ENCODE assay signal across 8 cellular contexts in genomic region chr1:7961199-7962010, GRCh38. TPM values are rescaled to one million over a fixed set of nuclear protein-coding genes. Genes with fewer than 3 reads are reported as not detected.
A peak's percentile ranks its signal among the peaks of the same experiment; 100 is the strongest.
DNase-seq lines count a peak whose midpoint lies in the region; ATAC-seq and TF ChIP-seq lines count a peak whose summit lies in the region.

PARK7 (plus strand) TSS chr1:7961711; CDS start chr1:7962786, 1,075 bp downstream.

- peaks cover 57% of the 10 kb centered on the region for H3K79me2 ChIP-seq in Loucy (ENCODE audit: insufficient read depth, low read length)

- DNase-seq in G401 (ENCODE audit: low spot score) = peak; percentile 99
- DNase-seq in H7 = peak; percentile 99
- DNase-seq in activated T-helper 9 cell treated with anti-CD3 and anti-CD28 coated beads, Interleukin-2, amount 50 U/mL, for 16 hours (ENCODE audit: low read depth) = peak; percentile 100
- DNase-seq in fibroblast of peridontal ligament (ENCODE audit: extremely low read depth) = peak; percentile 98
- DNase-seq in natural killer cell treated with Interleukin-12 subunit alpha and Interleukin-12 subunit beta and Interleukin-15 and Interleukin-18, amount 100 ng/mL, for 72 hours (ENCODE audit: low spot score) = peak; percentile 100
- peak; percentile 100 for DNase-seq in stimulated activated naive CD8-positive, alpha-beta T cell treated with anti-CD3 and anti-CD28 coated beads, Interleukin-15, Interleukin-2, amounts not matched to agents 100 U/mL and 50 U/mL, for 24 hours

- TF ChIP-seq POLR2A in Raji (IDR thresholded peaks at IDR 0.05; ENCODE audit: insufficient read depth, low read depth, low read length) = peak; percentile 100

- H3K36me3 ChIP-seq in H7 (replicated peaks; ENCODE audit: control insufficient read depth, insufficient read depth, low read length) (peaks cover 18% of the 10 kb centered on the region), Loucy (ENCODE audit: insufficient read depth, low read length) (peaks cover 12% of the 10 kb centered on the region; the same call in 1 of the 2 replicates)

- H3K27ac Mint-ChIP-seq in natural killer cell treated with Interleukin-12 subunit alpha and Interleukin-12 subunit beta and Interleukin-15 and Interleukin-18, amount 100 ng/mL, for 72 hours = peak within 1 kb of the TSS; percentile 94 to 96

- H3K9me2 ChIP-seq in Loucy (replicated peaks; ENCODE audit: low read depth, low read length) = no peaks in the 10 kb centered on the region

- peak within 1 kb of the TSS; percentile 62 for H2AFZ ChIP-seq in Loucy (ENCODE audit: low read length)

- no peaks in the 10 kb centered on the region for H3F3A ChIP-seq in Loucy (ENCODE audit: low read depth)

- in situ Hi-C loops in G401 (cut with HindIII; ENCODE audit: low sequenced_read_pairs) = no loop called here

- peak; percentile 53 for TF ChIP-seq CTCF in Loucy (conservative IDR thresholded peaks at IDR 0.05; ENCODE audit: low read length)

- peaks cover 27% of the 10 kb centered on the region for H3K36me3 Mint-ChIP-seq in natural killer cell treated with Interleukin-12 subunit alpha and Interleukin-12 subunit beta and Interleukin-15 and Interleukin-18, amount 100 ng/mL, for 72 hours

- peaks cover 36 to 40% of the 10 kb centered on the region in 2 donors for H3K4me1 Mint-ChIP-seq in natural killer cell treated with Interleukin-12 subunit alpha and Interleukin-12 subunit beta and Interleukin-15 and Interleukin-18, amount 100 ng/mL, for 72 hours (ENCODE audit: low read depth in 2 of 2)

- no peaks in the 10 kb centered on the region for H3K27me3 Mint-ChIP-seq in natural killer cell treated with Interleukin-12 subunit alpha and Interleukin-12 subunit beta and Interleukin-15 and Interleukin-18, amount 100 ng/mL, for 72 hours

- H3K27me3 ChIP-seq in H7 (ENCODE audit: control insufficient read depth, insufficient read depth, low read length) = no peaks in the 10 kb centered on the region
- no peaks in the 10 kb centered on the region for H3K27me3 ChIP-seq in Loucy (ENCODE audit: insufficient read depth, low read length, poor library complexity, severe bottlenecking)

- H3K4me3 ChIP-seq in H7 (ENCODE audit: insufficient read depth, low read depth, low read length) = peak within 1 kb of the TSS; percentile 97
- H3K4me3 ChIP-seq in Loucy (ENCODE audit: low read length, poor library complexity, severe bottlenecking) = peak within 1 kb of the TSS; percentile 91

- peak within 1 kb of the TSS; percentile 96 for H3K4me2 ChIP-seq in Loucy (ENCODE audit: low read depth, low read length, poor library complexity, severe bottlenecking)

- ATAC-seq in natural killer cell treated with Interleukin-12 subunit alpha and Interleukin-12 subunit beta and Interleukin-15 and Interleukin-18, amount 100 ng/mL, for 72 hours = peak; percentile 97 to 98
- ATAC-seq in stimulated activated naive CD8-positive, alpha-beta T cell treated with anti-CD3 and anti-CD28 coated beads, Interleukin-15, Interleukin-2, amounts not matched to agents 100 U/mL and 50 U/mL, for 24 hours = peak; percentile 98

- peak within 1 kb of the TSS; percentile 94 for H3K9ac ChIP-seq in Loucy (ENCODE audit: low read depth, low read length, poor library complexity, severe bottlenecking)

- no peaks in the 10 kb centered on the region for H3K9me3 ChIP-seq in Loucy (ENCODE audit: insufficient read depth, low read depth, low read length)

- H3K4me3 Mint-ChIP-seq in natural killer cell treated with Interleukin-12 subunit alpha and Interleukin-12 subunit beta and Interleukin-15 and Interleukin-18, amount 100 ng/mL, for 72 hours = peak within 1 kb of the TSS; percentile 99

- H3K9me3 Mint-ChIP-seq in natural killer cell treated with Interleukin-12 subunit alpha and Interleukin-12 subunit beta and Interleukin-15 and Interleukin-18, amount 100 ng/mL, for 72 hours = no peaks in the 10 kb centered on the region

- H3K4me1 ChIP-seq in Loucy (ENCODE audit: insufficient read depth, low read length, poor library complexity, severe bottlenecking) = peaks cover 37% of the 10 kb centered on the region

- H4K20me1 ChIP-seq in Loucy (ENCODE audit: insufficient read depth, low read length, poor library complexity, severe bottlenecking) = peaks cover 15% of the 10 kb centered on the region

RNA-seq across cellular contexts. Expression of gene PARK7, which starts in this region (rescaled TPM):
- 487 and 504 TPM in 2 replicates for total RNA-seq in G401 (2014; rRNA removed; shearing (Covaris generic))
- total RNA-seq in H7 (2014; rRNA removed; shearing (Covaris generic)) = 298 and 323 TPM in 2 replicates
- total RNA-seq in natural killer cell treated with Interleukin-12 subunit alpha and Interleukin-12 subunit beta and Interleukin-15 and Interleukin-18, amount 100 ng/mL, for 72 hours = 100 to 1,000 TPM; 417 to 446 TPM

Comparison
In these comparisons a context has a peak if more than half of its experiments do, and no peak if none do; other contexts are left out.
1. Peak in every context shown above with its lines: DNase-seq, ATAC-seq and H3K4me3 ChIP-seq.